1 cellular context compared by ENCODE assay signal in the genomic region with DNA sequence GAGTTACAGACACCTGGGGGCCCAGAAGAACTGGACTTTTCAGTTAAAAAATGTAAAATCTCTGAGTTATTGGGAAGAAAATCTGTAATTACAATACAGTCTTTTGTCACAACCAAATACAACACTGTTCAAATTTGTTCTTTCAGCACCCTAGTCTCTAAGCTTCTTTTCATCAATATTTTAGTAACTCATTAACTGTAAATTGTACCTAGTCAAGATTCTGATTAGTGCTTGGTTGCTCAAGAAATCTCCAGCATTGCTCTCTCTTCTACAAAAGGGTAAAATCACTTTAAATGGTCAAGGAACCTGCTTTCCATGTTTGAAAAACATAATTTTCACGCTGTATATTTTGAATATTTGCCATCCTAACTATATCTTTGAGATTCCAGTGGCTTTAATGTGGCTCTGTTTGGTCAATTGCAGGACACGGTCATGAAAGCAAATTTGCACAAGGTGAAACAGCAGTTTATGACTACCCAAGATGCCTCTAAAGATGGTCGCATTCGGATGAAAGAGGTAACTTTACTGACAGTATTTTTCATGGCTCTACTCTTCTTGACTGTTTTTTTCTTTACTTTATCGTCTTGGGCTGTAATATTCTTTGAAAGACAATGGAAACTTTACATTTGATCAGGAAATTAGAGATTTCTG.
A peak's percentile ranks its signal among the peaks of the same experiment; 100 is the strongest.
TF ChIP-seq lines count a peak whose summit lies in the region.

No MANE protein-coding gene starts in this region.

TF ChIP-seq in HepG2, 621 proteins besides CTCF, POLR2A, EP300 and RAD21 (continued from another document):
- TF ChIP-seq, protein P1, sequence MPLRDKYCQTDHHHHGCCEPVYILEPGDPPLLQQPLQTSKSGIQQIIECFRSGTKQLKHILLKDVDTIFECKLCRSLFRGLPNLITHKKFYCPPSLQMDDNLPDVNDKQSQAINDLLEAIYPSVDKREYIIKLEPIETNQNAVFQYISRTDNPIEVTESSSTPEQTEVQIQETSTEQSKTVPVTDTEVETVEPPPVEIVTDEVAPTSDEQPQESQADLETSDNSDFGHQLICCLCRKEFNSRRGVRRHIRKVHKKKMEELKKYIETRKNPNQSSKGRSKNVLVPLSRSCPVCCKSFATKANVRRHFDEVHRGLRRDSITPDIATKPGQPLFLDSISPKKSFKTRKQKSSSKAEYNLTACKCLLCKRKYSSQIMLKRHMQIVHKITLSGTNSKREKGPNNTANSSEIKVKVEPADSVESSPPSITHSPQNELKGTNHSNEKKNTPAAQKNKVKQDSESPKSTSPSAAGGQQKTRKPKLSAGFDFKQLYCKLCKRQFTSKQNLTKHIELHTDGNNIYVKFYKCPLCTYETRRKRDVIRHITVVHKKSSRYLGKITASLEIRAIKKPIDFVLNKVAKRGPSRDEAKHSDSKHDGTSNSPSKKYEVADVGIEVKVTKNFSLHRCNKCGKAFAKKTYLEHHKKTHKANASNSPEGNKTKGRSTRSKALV (CRISPR knock-in tag; IDR thresholded peaks at IDR 0.05): no peak
- TF ChIP-seq, protein P2, sequence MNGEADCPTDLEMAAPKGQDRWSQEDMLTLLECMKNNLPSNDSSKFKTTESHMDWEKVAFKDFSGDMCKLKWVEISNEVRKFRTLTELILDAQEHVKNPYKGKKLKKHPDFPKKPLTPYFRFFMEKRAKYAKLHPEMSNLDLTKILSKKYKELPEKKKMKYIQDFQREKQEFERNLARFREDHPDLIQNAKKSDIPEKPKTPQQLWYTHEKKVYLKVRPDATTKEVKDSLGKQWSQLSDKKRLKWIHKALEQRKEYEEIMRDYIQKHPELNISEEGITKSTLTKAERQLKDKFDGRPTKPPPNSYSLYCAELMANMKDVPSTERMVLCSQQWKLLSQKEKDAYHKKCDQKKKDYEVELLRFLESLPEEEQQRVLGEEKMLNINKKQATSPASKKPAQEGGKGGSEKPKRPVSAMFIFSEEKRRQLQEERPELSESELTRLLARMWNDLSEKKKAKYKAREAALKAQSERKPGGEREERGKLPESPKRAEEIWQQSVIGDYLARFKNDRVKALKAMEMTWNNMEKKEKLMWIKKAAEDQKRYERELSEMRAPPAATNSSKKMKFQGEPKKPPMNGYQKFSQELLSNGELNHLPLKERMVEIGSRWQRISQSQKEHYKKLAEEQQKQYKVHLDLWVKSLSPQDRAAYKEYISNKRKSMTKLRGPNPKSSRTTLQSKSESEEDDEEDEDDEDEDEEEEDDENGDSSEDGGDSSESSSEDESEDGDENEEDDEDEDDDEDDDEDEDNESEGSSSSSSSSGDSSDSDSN (CRISPR knock-in tag; IDR thresholded peaks at IDR 0.05): no peak
- TF ChIP-seq KDM4B (CRISPR knock-in tag; IDR thresholded peaks at IDR 0.05): no peak
- TF ChIP-seq MED1 (CRISPR knock-in tag; IDR thresholded peaks at IDR 0.05): no peak
- TF ChIP-seq MIXL1 (CRISPR knock-in tag; IDR thresholded peaks at IDR 0.05): peak; percentile 66; the same call in 1 of the 2 replicates
- TF ChIP-seq ZNF264 (CRISPR knock-in tag; IDR thresholded peaks at IDR 0.05): no peak
- no peak for TF ChIP-seq ZNF160 (CRISPR knock-in tag; IDR thresholded peaks at IDR 0.05)
- TF ChIP-seq ETV5 (CRISPR knock-in tag; IDR thresholded peaks at IDR 0.05; ENCODE audit: borderline replicate concordance): no peak
- TF ChIP-seq RORA (CRISPR knock-in tag; IDR thresholded peaks at IDR 0.05): no peak
- TF ChIP-seq ZNF501 (CRISPR knock-in tag; IDR thresholded peaks at IDR 0.05): no peak
- no peak for TF ChIP-seq ZNF543 (CRISPR knock-in tag; IDR thresholded peaks at IDR 0.05)
- TF ChIP-seq, protein P3, sequence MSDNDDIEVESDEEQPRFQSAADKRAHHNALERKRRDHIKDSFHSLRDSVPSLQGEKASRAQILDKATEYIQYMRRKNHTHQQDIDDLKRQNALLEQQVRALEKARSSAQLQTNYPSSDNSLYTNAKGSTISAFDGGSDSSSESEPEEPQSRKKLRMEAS (IDR thresholded peaks at IDR 0.05): no peak
- TF ChIP-seq, protein P4, sequence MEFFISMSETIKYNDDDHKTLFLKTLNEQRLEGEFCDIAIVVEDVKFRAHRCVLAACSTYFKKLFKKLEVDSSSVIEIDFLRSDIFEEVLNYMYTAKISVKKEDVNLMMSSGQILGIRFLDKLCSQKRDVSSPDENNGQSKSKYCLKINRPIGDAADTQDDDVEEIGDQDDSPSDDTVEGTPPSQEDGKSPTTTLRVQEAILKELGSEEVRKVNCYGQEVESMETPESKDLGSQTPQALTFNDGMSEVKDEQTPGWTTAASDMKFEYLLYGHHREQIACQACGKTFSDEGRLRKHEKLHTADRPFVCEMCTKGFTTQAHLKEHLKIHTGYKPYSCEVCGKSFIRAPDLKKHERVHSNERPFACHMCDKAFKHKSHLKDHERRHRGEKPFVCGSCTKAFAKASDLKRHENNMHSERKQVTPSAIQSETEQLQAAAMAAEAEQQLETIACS (CRISPR knock-in tag; IDR thresholded peaks at IDR 0.05): no peak
- TF ChIP-seq KLF12 (CRISPR knock-in tag; IDR thresholded peaks at IDR 0.05; ENCODE audit: borderline replicate concordance): no peak
- TF ChIP-seq ZNF546 (CRISPR knock-in tag; conservative IDR thresholded peaks at IDR 0.05): no peak
- no peak for TF ChIP-seq SIX4 (CRISPR knock-in tag; IDR thresholded peaks at IDR 0.05)
- no peak for TF ChIP-seq ZNF441 (CRISPR knock-in tag; IDR thresholded peaks at IDR 0.05; ENCODE audit: borderline replicate concordance)
- TF ChIP-seq, protein P5, sequence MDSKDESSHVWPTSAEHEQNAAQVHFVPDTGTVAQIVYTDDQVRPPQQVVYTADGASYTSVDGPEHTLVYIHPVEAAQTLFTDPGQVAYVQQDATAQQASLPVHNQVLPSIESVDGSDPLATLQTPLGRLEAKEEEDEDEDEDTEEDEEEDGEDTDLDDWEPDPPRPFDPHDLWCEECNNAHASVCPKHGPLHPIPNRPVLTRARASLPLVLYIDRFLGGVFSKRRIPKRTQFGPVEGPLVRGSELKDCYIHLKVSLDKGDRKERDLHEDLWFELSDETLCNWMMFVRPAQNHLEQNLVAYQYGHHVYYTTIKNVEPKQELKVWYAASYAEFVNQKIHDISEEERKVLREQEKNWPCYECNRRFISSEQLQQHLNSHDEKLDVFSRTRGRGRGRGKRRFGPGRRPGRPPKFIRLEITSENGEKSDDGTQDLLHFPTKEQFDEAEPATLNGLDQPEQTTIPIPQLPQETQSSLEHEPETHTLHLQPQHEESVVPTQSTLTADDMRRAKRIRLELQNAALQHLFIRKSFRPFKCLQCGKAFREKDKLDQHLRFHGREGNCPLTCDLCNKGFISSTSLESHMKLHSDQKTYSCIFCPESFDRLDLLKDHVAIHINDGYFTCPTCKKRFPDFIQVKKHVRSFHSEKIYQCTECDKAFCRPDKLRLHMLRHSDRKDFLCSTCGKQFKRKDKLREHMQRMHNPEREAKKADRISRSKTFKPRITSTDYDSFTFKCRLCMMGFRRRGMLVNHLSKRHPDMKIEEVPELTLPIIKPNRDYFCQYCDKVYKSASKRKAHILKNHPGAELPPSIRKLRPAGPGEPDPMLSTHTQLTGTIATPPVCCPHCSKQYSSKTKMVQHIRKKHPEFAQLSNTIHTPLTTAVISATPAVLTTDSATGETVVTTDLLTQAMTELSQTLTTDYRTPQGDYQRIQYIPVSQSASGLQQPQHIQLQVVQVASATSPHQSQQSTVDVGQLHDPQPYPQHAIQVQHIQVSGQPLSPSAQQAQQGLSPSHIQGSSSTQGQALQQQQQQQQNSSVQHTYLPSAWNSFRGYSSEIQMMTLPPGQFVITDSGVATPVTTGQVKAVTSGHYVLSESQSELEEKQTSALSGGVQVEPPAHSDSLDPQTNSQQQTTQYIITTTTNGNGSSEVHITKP (CRISPR knock-in tag; IDR thresholded peaks at IDR 0.05; ENCODE audit: low read depth): no peak
- no peak for TF ChIP-seq TOE1 (CRISPR knock-in tag; IDR thresholded peaks at IDR 0.05)
- TF ChIP-seq, protein P6, sequence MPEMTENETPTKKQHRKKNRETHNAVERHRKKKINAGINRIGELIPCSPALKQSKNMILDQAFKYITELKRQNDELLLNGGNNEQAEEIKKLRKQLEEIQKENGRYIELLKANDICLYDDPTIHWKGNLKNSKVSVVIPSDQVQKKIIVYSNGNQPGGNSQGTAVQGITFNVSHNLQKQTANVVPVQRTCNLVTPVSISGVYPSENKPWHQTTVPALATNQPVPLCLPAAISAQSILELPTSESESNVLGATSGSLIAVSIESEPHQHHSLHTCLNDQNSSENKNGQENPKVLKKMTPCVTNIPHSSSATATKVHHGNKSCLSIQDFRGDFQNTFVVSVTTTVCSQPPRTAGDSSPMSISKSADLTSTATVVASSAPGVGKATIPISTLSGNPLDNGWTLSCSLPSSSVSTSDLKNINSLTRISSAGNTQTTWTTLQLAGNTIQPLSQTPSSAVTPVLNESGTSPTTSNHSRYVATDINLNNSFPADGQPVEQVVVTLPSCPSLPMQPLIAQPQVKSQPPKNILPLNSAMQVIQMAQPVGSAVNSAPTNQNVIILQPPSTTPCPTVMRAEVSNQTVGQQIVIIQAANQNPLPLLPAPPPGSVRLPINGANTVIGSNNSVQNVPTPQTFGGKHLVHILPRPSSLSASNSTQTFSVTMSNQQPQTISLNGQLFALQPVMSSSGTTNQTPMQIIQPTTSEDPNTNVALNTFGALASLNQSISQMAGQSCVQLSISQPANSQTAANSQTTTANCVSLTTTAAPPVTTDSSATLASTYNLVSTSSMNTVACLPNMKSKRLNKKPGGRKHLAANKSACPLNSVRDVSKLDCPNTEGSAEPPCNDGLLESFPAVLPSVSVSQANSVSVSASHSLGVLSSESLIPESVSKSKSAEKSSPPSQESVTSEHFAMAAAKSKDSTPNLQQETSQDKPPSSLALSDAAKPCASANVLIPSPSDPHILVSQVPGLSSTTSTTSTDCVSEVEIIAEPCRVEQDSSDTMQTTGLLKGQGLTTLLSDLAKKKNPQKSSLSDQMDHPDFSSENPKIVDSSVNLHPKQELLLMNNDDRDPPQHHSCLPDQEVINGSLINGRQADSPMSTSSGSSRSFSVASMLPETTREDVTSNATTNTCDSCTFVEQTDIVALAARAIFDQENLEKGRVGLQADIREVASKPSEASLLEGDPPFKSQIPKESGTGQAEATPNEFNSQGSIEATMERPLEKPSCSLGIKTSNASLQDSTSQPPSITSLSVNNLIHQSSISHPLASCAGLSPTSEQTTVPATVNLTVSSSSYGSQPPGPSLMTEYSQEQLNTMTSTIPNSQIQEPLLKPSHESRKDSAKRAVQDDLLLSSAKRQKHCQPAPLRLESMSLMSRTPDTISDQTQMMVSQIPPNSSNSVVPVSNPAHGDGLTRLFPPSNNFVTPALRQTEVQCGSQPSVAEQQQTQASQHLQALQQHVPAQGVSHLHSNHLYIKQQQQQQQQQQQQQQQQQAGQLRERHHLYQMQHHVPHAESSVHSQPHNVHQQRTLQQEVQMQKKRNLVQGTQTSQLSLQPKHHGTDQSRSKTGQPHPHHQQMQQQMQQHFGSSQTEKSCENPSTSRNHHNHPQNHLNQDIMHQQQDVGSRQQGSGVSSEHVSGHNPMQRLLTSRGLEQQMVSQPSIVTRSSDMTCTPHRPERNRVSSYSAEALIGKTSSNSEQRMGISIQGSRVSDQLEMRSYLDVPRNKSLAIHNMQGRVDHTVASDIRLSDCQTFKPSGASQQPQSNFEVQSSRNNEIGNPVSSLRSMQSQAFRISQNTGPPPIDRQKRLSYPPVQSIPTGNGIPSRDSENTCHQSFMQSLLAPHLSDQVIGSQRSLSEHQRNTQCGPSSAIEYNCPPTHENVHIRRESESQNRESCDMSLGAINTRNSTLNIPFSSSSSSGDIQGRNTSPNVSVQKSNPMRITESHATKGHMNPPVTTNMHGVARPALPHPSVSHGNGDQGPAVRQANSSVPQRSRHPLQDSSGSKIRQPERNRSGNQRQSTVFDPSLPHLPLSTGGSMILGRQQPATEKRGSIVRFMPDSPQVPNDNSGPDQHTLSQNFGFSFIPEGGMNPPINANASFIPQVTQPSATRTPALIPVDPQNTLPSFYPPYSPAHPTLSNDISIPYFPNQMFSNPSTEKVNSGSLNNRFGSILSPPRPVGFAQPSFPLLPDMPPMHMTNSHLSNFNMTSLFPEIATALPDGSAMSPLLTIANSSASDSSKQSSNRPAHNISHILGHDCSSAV (CRISPR knock-in tag; IDR thresholded peaks at IDR 0.05; ENCODE audit: borderline replicate concordance): no peak
- TF ChIP-seq ZFP36 (IDR thresholded peaks at IDR 0.05; ENCODE audit: borderline replicate concordance, low read depth, low read length, partially characterized antibody): no peak
- TF ChIP-seq, protein P7, sequence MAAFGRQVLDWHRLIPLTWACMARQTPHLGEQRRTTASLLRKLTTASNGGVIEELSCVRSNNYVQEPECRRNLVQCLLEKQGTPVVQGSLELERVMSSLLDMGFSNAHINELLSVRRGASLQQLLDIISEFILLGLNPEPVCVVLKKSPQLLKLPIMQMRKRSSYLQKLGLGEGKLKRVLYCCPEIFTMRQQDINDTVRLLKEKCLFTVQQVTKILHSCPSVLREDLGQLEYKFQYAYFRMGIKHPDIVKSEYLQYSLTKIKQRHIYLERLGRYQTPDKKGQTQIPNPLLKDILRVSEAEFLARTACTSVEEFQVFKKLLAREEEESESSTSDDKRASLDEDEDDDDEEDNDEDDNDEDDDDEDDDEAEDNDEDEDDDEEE (CRISPR knock-in tag; IDR thresholded peaks at IDR 0.05): no peak
- no peak for TF ChIP-seq ATF7-NPFF (CRISPR knock-in tag; IDR thresholded peaks at IDR 0.05; ENCODE audit: low read depth)
- TF ChIP-seq JARID2 (CRISPR knock-in tag; IDR thresholded peaks at IDR 0.05; ENCODE audit: insufficient replicate concordance): no peak
- TF ChIP-seq MTA3 (CRISPR knock-in tag; IDR thresholded peaks at IDR 0.05): no peak
- TF ChIP-seq, protein P8, sequence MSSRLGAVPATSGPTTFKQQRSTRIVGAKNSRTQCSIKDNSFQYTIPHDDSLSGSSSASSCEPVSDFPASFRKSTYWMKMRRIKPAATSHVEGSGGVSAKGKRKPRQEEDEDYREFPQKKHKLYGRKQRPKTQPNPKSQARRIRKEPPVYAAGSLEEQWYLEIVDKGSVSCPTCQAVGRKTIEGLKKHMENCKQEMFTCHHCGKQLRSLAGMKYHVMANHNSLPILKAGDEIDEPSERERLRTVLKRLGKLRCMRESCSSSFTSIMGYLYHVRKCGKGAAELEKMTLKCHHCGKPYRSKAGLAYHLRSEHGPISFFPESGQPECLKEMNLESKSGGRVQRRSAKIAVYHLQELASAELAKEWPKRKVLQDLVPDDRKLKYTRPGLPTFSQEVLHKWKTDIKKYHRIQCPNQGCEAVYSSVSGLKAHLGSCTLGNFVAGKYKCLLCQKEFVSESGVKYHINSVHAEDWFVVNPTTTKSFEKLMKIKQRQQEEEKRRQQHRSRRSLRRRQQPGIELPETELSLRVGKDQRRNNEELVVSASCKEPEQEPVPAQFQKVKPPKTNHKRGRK (CRISPR knock-in tag; IDR thresholded peaks at IDR 0.05): no peak
- no peak for TF ChIP-seq HMG20B (CRISPR knock-in tag; conservative IDR thresholded peaks at IDR 0.05)
- TF ChIP-seq NFYB (CRISPR knock-in tag; IDR thresholded peaks at IDR 0.05): no peak
- TF ChIP-seq, protein P9, sequence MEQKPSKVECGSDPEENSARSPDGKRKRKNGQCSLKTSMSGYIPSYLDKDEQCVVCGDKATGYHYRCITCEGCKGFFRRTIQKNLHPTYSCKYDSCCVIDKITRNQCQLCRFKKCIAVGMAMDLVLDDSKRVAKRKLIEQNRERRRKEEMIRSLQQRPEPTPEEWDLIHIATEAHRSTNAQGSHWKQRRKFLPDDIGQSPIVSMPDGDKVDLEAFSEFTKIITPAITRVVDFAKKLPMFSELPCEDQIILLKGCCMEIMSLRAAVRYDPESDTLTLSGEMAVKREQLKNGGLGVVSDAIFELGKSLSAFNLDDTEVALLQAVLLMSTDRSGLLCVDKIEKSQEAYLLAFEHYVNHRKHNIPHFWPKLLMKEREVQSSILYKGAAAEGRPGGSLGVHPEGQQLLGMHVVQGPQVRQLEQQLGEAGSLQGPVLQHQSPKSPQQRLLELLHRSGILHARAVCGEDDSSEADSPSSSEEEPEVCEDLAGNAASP (CRISPR knock-in tag; IDR thresholded peaks at IDR 0.05; ENCODE audit: borderline replicate concordance): no peak
- no peak for TF ChIP-seq ZNF737 (CRISPR knock-in tag; IDR thresholded peaks at IDR 0.05; ENCODE audit: borderline replicate concordance)
